8 cellular contexts compared by ENCODE assay signal in the genomic region with DNA sequence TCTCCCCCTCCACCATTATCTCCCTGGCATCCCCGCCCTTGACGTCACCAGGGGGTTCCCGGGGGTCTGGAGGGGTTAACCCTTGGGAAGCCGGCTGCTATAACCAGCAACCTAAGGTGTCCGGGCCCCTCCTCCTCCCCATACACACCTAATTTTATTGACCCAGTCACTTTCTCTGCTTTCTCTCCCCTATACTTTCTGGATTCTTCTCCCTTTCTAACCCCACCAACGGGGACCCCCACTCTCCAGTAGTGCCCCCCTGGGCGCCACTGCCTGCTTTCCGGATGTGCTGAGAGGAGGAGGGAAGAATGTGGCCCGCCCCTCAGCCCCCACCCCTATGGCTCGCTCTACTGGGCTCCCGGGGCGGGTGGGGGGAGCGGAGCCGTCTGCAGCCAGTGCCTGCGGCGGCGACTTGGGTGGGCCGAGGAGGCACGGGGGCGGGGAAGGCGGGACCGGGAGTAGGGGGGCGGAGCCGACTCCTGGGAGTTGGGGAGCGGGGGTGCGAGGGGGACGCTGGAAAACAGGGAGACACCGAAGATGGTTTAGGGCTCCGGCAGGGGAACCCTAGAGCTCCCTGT. TPM values are rescaled to one million over a fixed set of nuclear protein-coding genes. Genes with fewer than 3 reads are reported as not detected.
A peak's percentile ranks its signal among the peaks of the same experiment; 100 is the strongest.
DNase-seq lines count a peak whose midpoint lies in the region; ATAC-seq and TF ChIP-seq lines count a peak whose summit lies in the region.

No MANE protein-coding gene starts in this region.

- peaks cover 60% of the 10 kb centered on the region for H3K4me1 Mint-ChIP-seq in activated T-helper 1 cell treated with anti-CD3 and anti-CD28 coated beads, Interleukin-12 subunit alpha, Interleukin-12 subunit beta, Interleukin-2, Interleukin-4 antibody, amounts not matched to agents 30 ng/mL and 10 ng/mL and 1 ng/mL, durations not matched to agents 14 hours and 24 hours and 36 hours (ENCODE audit: low read depth)
- peaks cover 28% of the 10 kb centered on the region for H3K4me1 Mint-ChIP-seq in osteocyte (ENCODE audit: unreplicated experiment)

- H3K4me3 Mint-ChIP-seq in activated T-helper 1 cell treated with anti-CD3 and anti-CD28 coated beads, Interleukin-12 subunit alpha, Interleukin-12 subunit beta, Interleukin-2, Interleukin-4 antibody, amounts not matched to agents 30 ng/mL and 10 ng/mL and 1 ng/mL, durations not matched to agents 14 hours and 24 hours and 36 hours: peak overlapping the region; percentile 86
- H3K4me3 Mint-ChIP-seq in osteocyte (ENCODE audit: unreplicated experiment): peak overlapping the region; percentile 79

- H3K36me3 Mint-ChIP-seq in activated T-helper 1 cell treated with anti-CD3 and anti-CD28 coated beads, Interleukin-12 subunit alpha, Interleukin-12 subunit beta, Interleukin-2, Interleukin-4 antibody, amounts not matched to agents 30 ng/mL and 10 ng/mL and 1 ng/mL, durations not matched to agents 14 hours and 24 hours and 36 hours (ENCODE audit: low read depth): no peaks in the 10 kb centered on the region
- no peaks in the 10 kb centered on the region for H3K36me3 Mint-ChIP-seq in osteocyte (ENCODE audit: unreplicated experiment)

- no peak overlapping the region for H3K27ac Mint-ChIP-seq in activated T-helper 1 cell treated with anti-CD3 and anti-CD28 coated beads, Interleukin-12 subunit alpha, Interleukin-12 subunit beta, Interleukin-2, Interleukin-4 antibody, amounts not matched to agents 30 ng/mL and 10 ng/mL and 1 ng/mL, durations not matched to agents 14 hours and 24 hours and 36 hours
- H3K27ac Mint-ChIP-seq in osteocyte (ENCODE audit: unreplicated experiment): peak overlapping the region; percentile 63

- peak overlapping the region; percentile 67 for H3K4me3 ChIP-seq in Jurkat, Clone E6-1 (ENCODE audit: low read length)

- intact Hi-C loops in activated T-helper 1 cell treated with anti-CD3 and anti-CD28 coated beads, Interleukin-12 subunit alpha, Interleukin-12 subunit beta, Interleukin-2, Interleukin-4 antibody, amounts not matched to agents 30 ng/mL and 10 ng/mL and 1 ng/mL, durations not matched to agents 14 hours and 24 hours and 36 hours (cut with micrococcal nuclease): no loop called here
- intact Hi-C loops in Right ventricle myocardium superior (cut with DNase I): no loop called here

- ATAC-seq in Right ventricle myocardium superior (ENCODE audit: poor library complexity): peak; percentile 50
- ATAC-seq in GM21786 (IDR thresholded peaks at IDR 0.05; ENCODE audit: unreplicated experiment): no peak

- no peak for TF ChIP-seq CTCF in osteocyte (IDR thresholded peaks at IDR 0.05)

- DNase-seq in D341Med (ENCODE audit: low spot score) (peak; percentile 63), Right ventricle myocardium superior (peak; percentile 77), osteocyte (ENCODE audit: extremely low spot score, unreplicated experiment) (no peak), HPDE6-E6E7 (ENCODE audit: extremely low spot score) (no peak), epidermal melanocyte (ENCODE audit: insufficient read length, low spot score) (no peak)
- DNase-seq in Jurkat, Clone E6-1 (ENCODE audit: low read depth, low spot score): no peak
- no peak for DNase-seq in activated T-helper 1 cell treated with anti-CD3 and anti-CD28 coated beads, Interleukin-12 subunit alpha, Interleukin-12 subunit beta, Interleukin-2, Interleukin-4 antibody, amounts not matched to agents 30 ng/mL and 10 ng/mL and 1 ng/mL, durations not matched to agents 14 hours and 24 hours and 36 hours (ENCODE audit: low spot score)

- peaks cover 21% of the 10 kb centered on the region for H3K27me3 Mint-ChIP-seq in activated T-helper 1 cell treated with anti-CD3 and anti-CD28 coated beads, Interleukin-12 subunit alpha, Interleukin-12 subunit beta, Interleukin-2, Interleukin-4 antibody, amounts not matched to agents 30 ng/mL and 10 ng/mL and 1 ng/mL, durations not matched to agents 14 hours and 24 hours and 36 hours (ENCODE audit: insufficient read depth)
- no peaks in the 10 kb centered on the region for H3K27me3 Mint-ChIP-seq in osteocyte (ENCODE audit: unreplicated experiment)

- no peaks in the 10 kb centered on the region for H3K9me3 Mint-ChIP-seq in activated T-helper 1 cell treated with anti-CD3 and anti-CD28 coated beads, Interleukin-12 subunit alpha, Interleukin-12 subunit beta, Interleukin-2, Interleukin-4 antibody, amounts not matched to agents 30 ng/mL and 10 ng/mL and 1 ng/mL, durations not matched to agents 14 hours and 24 hours and 36 hours
- no peaks in the 10 kb centered on the region for H3K9me3 Mint-ChIP-seq in osteocyte (ENCODE audit: unreplicated experiment)

RNA-seq across cellular contexts. Expression of a gene that starts 1.8 kb away (rescaled TPM):
- 3.7 TPM for polyA plus RNA-seq in Jurkat, Clone E6-1 (2012; ENCODE audit: insufficient read depth, insufficient read length)
- total RNA-seq in activated T-helper 1 cell treated with anti-CD3 and anti-CD28 coated beads, Interleukin-12 subunit alpha, Interleukin-12 subunit beta, Interleukin-2, Interleukin-4 antibody, amounts not matched to agents 30 ng/mL and 10 ng/mL and 1 ng/mL, durations not matched to agents 14 hours and 24 hours and 36 hours: 1.5 and 2.5 TPM in 2 replicates
- total RNA-seq in Right ventricle myocardium superior: 0.56 TPM
- total RNA-seq in osteocyte: 3.5 and 7.7 TPM in 2 replicates

RNA-seq across cellular contexts. Expression of a gene that starts 6.3 kb away (rescaled TPM):
- polyA plus RNA-seq in Jurkat, Clone E6-1 (2012; ENCODE audit: insufficient read depth, insufficient read length): 0.50 TPM
- total RNA-seq in activated T-helper 1 cell treated with anti-CD3 and anti-CD28 coated beads, Interleukin-12 subunit alpha, Interleukin-12 subunit beta, Interleukin-2, Interleukin-4 antibody, amounts not matched to agents 30 ng/mL and 10 ng/mL and 1 ng/mL, durations not matched to agents 14 hours and 24 hours and 36 hours: 0.22 and 0.41 TPM in 2 replicates
- total RNA-seq in Right ventricle myocardium superior (not detected), osteocyte (1.0 and 1.3 TPM in 2 replicates)

RNA-seq across cellular contexts. Expression of a gene that starts 18.3 kb away (rescaled TPM):
- polyA plus RNA-seq in Jurkat, Clone E6-1 (2012; ENCODE audit: insufficient read depth, insufficient read length): 95.2 TPM
- total RNA-seq in activated T-helper 1 cell treated with anti-CD3 and anti-CD28 coated beads, Interleukin-12 subunit alpha, Interleukin-12 subunit beta, Interleukin-2, Interleukin-4 antibody, amounts not matched to agents 30 ng/mL and 10 ng/mL and 1 ng/mL, durations not matched to agents 14 hours and 24 hours and 36 hours: 102 TPM in 2 replicates
- total RNA-seq in Right ventricle myocardium superior (4.1 TPM), osteocyte (1.5 and 2.1 TPM in 2 replicates)

RNA-seq across cellular contexts. Expression of a gene that starts 26.5 kb away (rescaled TPM):
- polyA plus RNA-seq in Jurkat, Clone E6-1 (2012; ENCODE audit: insufficient read depth, insufficient read length): 175 TPM
- total RNA-seq in activated T-helper 1 cell treated with anti-CD3 and anti-CD28 coated beads, Interleukin-12 subunit alpha, Interleukin-12 subunit beta, Interleukin-2, Interleukin-4 antibody, amounts not matched to agents 30 ng/mL and 10 ng/mL and 1 ng/mL, durations not matched to agents 14 hours and 24 hours and 36 hours: 283 and 318 TPM in 2 replicates
- total RNA-seq in Right ventricle myocardium superior (63.5 TPM), osteocyte (364 and 401 TPM in 2 replicates)

RNA-seq across cellular contexts. Expression of a gene that starts 26.8 kb away (rescaled TPM):
- polyA plus RNA-seq in Jurkat, Clone E6-1 (2012; ENCODE audit: insufficient read depth, insufficient read length): not detected
- 0.15 TPM in 1 of 2 replicates, not detected in the other for total RNA-seq in activated T-helper 1 cell treated with anti-CD3 and anti-CD28 coated beads, Interleukin-12 subunit alpha, Interleukin-12 subunit beta, Interleukin-2, Interleukin-4 antibody, amounts not matched to agents 30 ng/mL and 10 ng/mL and 1 ng/mL, durations not matched to agents 14 hours and 24 hours and 36 hours
- total RNA-seq in Right ventricle myocardium superior (not detected), osteocyte (not detected in 2 replicates)

Comparison
In these comparisons a context has a peak if more than half of its experiments do, and no peak if none do; other contexts are left out.
1. DNase-seq: peak in D341Med (single experiment) and Right ventricle myocardium superior (single experiment); none in Jurkat, Clone E6-1 (single experiment), activated T-helper 1 cell treated with anti-CD3 and anti-CD28 coated beads, Interleukin-12 subunit alpha, Interleukin-12 subunit beta, Interleukin-2, Interleukin-4 antibody, amounts not matched to agents 30 ng/mL and 10 ng/mL and 1 ng/mL, durations not matched to agents 14 hours and 24 hours and 36 hours (single experiment), osteocyte (single experiment), HPDE6-E6E7 (single experiment) and epidermal melanocyte (single experiment).
2. RNA of a gene that starts 18.3 kb away (total RNA-seq): 102 TPM in activated T-helper 1 cell treated with anti-CD3 and anti-CD28 coated beads, Interleukin-12 subunit alpha, Interleukin-12 subunit beta, Interleukin-2, Interleukin-4 antibody, amounts not matched to agents 30 ng/mL and 10 ng/mL and 1 ng/mL, durations not matched to agents 14 hours and 24 hours and 36 hours; 4.1 TPM in Right ventricle myocardium superior (single experiment) and 1.5 to 2.1 TPM in osteocyte; every median in the first group is over 10 times any median in the second.